In the genomic region with DNA sequence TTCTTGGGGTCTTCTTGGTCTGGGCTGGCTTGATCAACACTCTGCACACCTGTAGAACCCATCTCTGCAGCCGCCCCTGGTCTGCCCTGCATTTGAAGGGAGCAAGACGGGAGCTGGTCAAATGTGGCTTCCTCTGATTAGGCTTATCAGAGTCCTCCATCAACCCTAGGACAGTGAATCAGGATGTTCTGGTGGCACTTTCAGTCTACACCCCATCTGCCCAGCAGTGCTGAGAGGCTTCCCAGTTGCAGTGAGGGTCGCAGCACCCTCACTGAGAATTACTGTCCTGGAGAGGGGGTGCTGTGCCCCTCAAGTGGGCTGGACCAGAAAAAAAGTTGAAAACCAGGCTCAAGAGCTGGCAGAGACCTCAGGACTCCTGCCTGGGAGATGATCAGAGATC, we compare ENCODE assay signal across 1 cellular context.
TF ChIP-seq lines count a peak whose summit lies in the region.

No MANE protein-coding gene starts in this region.

TF ChIP-seq in H1, 55 proteins besides CTCF, POLR2A, EP300 and RAD21:
- no peak for TF ChIP-seq RBBP5 (IDR thresholded peaks at IDR 0.05; ENCODE audit: borderline replicate concordance, low read depth, low read length)
- TF ChIP-seq, protein P1, sequence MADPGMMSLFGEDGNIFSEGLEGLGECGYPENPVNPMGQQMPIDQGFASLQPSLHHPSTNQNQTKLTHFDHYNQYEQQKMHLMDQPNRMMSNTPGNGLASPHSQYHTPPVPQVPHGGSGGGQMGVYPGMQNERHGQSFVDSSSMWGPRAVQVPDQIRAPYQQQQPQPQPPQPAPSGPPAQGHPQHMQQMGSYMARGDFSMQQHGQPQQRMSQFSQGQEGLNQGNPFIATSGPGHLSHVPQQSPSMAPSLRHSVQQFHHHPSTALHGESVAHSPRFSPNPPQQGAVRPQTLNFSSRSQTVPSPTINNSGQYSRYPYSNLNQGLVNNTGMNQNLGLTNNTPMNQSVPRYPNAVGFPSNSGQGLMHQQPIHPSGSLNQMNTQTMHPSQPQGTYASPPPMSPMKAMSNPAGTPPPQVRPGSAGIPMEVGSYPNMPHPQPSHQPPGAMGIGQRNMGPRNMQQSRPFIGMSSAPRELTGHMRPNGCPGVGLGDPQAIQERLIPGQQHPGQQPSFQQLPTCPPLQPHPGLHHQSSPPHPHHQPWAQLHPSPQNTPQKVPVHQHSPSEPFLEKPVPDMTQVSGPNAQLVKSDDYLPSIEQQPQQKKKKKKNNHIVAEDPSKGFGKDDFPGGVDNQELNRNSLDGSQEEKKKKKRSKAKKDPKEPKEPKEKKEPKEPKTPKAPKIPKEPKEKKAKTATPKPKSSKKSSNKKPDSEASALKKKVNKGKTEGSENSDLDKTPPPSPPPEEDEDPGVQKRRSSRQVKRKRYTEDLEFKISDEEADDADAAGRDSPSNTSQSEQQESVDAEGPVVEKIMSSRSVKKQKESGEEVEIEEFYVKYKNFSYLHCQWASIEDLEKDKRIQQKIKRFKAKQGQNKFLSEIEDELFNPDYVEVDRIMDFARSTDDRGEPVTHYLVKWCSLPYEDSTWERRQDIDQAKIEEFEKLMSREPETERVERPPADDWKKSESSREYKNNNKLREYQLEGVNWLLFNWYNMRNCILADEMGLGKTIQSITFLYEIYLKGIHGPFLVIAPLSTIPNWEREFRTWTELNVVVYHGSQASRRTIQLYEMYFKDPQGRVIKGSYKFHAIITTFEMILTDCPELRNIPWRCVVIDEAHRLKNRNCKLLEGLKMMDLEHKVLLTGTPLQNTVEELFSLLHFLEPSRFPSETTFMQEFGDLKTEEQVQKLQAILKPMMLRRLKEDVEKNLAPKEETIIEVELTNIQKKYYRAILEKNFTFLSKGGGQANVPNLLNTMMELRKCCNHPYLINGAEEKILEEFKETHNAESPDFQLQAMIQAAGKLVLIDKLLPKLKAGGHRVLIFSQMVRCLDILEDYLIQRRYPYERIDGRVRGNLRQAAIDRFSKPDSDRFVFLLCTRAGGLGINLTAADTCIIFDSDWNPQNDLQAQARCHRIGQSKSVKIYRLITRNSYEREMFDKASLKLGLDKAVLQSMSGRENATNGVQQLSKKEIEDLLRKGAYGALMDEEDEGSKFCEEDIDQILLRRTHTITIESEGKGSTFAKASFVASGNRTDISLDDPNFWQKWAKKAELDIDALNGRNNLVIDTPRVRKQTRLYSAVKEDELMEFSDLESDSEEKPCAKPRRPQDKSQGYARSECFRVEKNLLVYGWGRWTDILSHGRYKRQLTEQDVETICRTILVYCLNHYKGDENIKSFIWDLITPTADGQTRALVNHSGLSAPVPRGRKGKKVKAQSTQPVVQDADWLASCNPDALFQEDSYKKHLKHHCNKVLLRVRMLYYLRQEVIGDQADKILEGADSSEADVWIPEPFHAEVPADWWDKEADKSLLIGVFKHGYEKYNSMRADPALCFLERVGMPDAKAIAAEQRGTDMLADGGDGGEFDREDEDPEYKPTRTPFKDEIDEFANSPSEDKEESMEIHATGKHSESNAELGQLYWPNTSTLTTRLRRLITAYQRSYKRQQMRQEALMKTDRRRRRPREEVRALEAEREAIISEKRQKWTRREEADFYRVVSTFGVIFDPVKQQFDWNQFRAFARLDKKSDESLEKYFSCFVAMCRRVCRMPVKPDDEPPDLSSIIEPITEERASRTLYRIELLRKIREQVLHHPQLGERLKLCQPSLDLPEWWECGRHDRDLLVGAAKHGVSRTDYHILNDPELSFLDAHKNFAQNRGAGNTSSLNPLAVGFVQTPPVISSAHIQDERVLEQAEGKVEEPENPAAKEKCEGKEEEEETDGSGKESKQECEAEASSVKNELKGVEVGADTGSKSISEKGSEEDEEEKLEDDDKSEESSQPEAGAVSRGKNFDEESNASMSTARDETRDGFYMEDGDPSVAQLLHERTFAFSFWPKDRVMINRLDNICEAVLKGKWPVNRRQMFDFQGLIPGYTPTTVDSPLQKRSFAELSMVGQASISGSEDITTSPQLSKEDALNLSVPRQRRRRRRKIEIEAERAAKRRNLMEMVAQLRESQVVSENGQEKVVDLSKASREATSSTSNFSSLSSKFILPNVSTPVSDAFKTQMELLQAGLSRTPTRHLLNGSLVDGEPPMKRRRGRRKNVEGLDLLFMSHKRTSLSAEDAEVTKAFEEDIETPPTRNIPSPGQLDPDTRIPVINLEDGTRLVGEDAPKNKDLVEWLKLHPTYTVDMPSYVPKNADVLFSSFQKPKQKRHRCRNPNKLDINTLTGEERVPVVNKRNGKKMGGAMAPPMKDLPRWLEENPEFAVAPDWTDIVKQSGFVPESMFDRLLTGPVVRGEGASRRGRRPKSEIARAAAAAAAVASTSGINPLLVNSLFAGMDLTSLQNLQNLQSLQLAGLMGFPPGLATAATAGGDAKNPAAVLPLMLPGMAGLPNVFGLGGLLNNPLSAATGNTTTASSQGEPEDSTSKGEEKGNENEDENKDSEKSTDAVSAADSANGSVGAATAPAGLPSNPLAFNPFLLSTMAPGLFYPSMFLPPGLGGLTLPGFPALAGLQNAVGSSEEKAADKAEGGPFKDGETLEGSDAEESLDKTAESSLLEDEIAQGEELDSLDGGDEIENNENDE (IDR thresholded peaks at IDR 0.05; ENCODE audit: insufficient replicate concordance, low read length) = no peak
- TF ChIP-seq NRF1 (IDR thresholded peaks at IDR 0.05; ENCODE audit: low read depth, low read length) = no peak
- TF ChIP-seq JUN (IDR thresholded peaks at IDR 0.05; ENCODE audit: low read depth, low read length) = no peak
- TF ChIP-seq RXRA (IDR thresholded peaks at IDR 0.05; ENCODE audit: insufficient read depth, low read depth, low read length) = no peak
- no peak for TF ChIP-seq TAF1 (IDR thresholded peaks at IDR 0.05; ENCODE audit: low read depth, low read length)
- no peak for TF ChIP-seq ASH2L (IDR thresholded peaks at IDR 0.05; ENCODE audit: low read length)
